8 cellular contexts compared by ENCODE assay signal in the genomic region with DNA sequence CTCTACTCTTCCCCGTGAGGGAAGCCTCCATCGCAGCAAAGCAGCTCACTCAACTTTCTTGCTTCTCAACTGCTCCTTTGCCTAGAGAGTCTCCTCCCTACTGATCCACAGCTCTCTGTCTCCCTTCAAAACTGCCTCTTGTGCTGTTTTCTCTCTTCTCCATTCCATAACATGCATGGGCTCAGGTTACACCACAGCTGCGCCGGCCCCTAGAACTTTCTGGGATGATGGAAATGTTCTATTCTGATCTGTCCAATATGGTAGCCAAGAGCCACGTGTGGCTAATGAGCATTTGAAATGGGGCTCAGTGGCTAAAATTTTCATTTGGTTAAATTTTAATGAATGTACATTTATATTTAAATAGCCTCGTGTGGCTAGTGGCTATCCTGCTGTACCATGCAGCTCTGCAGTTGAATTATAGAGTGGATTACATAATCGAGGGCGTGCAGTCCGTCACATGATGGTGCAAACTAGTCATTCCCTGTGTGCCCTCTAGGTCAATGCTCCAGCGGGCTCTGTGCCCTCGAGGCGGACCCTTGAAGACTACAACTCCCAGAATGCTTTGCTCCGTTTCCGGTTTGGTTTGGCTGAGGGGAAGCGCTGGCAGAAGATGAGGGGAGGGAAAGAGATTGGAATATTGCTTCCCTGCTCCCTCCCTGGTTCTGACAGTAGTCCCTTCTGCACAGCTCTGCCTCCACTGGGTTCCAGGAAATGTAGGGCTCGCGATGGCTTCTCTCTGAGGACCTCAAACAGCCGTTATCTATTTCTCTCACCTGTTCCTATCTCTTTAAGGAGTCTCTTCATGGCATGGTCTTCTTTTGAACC.
DNase-seq lines count a peak whose midpoint lies in the region; ATAC-seq and TF ChIP-seq lines count a peak whose summit lies in the region.

No MANE protein-coding gene starts in this region.

- no TSS peak for BruUV-seq in OCI-LY7 (replicated peaks; lab: Mats Ljungman, UMichigan)

- CTCF ChIA-PET in OCI-LY7 (lab: Charles Lee; ENCODE audit: unreplicated experiment), result no interaction called here
- CTCF ChIA-PET in GM10248 (lab: Yijun Ruan, JAX), result interaction anchor here (1.4 kb wide), 1 partner anchor 16 kb away, joined by 3 read pairs; no protein-coding TSS in a partner anchor

- H3K79me2 ChIP-seq in OCI-LY7 (ENCODE audit: insufficient read depth, low read depth, low read length), result no peaks in the 10 kb centered on the region

- H3K27ac ChIP-seq in OCI-LY7 (ENCODE audit: low read depth, low read length, poor library complexity, severe bottlenecking), result no peak overlapping the region

- H3K36me3 ChIP-seq in OCI-LY7 (ENCODE audit: insufficient read depth, low read length), result no peaks in the 10 kb centered on the region

- no peak for TF ChIP-seq CTCF in OCI-LY7 (conservative IDR thresholded peaks at IDR 0.05; ENCODE audit: low read length)
- no peak for TF ChIP-seq CTCF in fibroblast of villous mesenchyme (IDR thresholded peaks at IDR 0.05; ENCODE audit: insufficient read depth, low read depth, low read length)
- no peak for TF ChIP-seq CTCF in GM10248 (IDR thresholded peaks at IDR 0.05; ENCODE audit: control extremely low read depth, extremely low read depth, low read depth, missing control alignments)

- no peak overlapping the region for H3K4me3 ChIP-seq in OCI-LY7 (ENCODE audit: low read depth, low read length, poor library complexity, severe bottlenecking)
- H3K4me3 ChIP-seq in fibroblast of villous mesenchyme (ENCODE audit: low read depth, low read length), result no peak overlapping the region

- H3K4me2 ChIP-seq in OCI-LY7 (ENCODE audit: low read length), result peak overlapping the region; percentile 54

- ATAC-seq in esophagus mucosa, result no peak

- H3K4me1 ChIP-seq in OCI-LY7 (ENCODE audit: insufficient read depth, low read length, poor library complexity, severe bottlenecking), result no peaks in the 10 kb centered on the region

- intact Hi-C loops in OCI-LY7 (cut with micrococcal nuclease; ENCODE audit: unreplicated experiment), result no loop called here
- intact Hi-C loops in posterior cingulate gyrus (cut with DNase I), result no loop called here

- H3K9me2 ChIP-seq in OCI-LY7 (ENCODE audit: insufficient read depth, low read length), result no peaks in the 10 kb centered on the region

- no peaks in the 10 kb centered on the region for H3K9me3 ChIP-seq in OCI-LY7 (ENCODE audit: low read length)

- H4K20me1 ChIP-seq in OCI-LY7 (ENCODE audit: insufficient read depth, low read length), result no peaks in the 10 kb centered on the region

- peak; percentile 94 for DNase-seq in HCEC 1CT
- peak; percentile 54 for DNase-seq in OCI-LY7 (ENCODE audit: low spot score)
- peak; percentile 70 for DNase-seq in fibroblast of villous mesenchyme (ENCODE audit: low read depth)
- DNase-seq in posterior cingulate gyrus, result peak in 8 of 10 donors; percentile 28 to 81 (median 44)
- no peak for DNase-seq in GDM1 (lab: John Stamatoyannopoulos, UW)
- DNase-seq in GM10248 (ENCODE audit: extremely low spot score), result no peak
- no peak for DNase-seq in NCI-H1694 treated with DMSO at 0.1 percent for 48 hours (lab: John Stamatoyannopoulos, UW)

- H2AFZ ChIP-seq in OCI-LY7 (ENCODE audit: low read length), result peak overlapping the region; percentile 41; the same call in 1 of the 2 replicates

- POLR2A ChIA-PET in OCI-LY7 (lab: Charles Lee) (no interaction called here), GM10248 (lab: Yijun Ruan, JAX) (no interaction called here)

Comparison
In these comparisons a context has a peak if more than half of its experiments do, and no peak if none do; other contexts are left out.
1. DNase-seq: peak in HCEC 1CT (single experiment), OCI-LY7 (single experiment), fibroblast of villous mesenchyme (single experiment) and posterior cingulate gyrus (8 of 10); none in GDM1 (single experiment), GM10248 (single experiment) and NCI-H1694 treated with DMSO at 0.1 percent for 48 hours (single experiment).